In the genomic region with DNA sequence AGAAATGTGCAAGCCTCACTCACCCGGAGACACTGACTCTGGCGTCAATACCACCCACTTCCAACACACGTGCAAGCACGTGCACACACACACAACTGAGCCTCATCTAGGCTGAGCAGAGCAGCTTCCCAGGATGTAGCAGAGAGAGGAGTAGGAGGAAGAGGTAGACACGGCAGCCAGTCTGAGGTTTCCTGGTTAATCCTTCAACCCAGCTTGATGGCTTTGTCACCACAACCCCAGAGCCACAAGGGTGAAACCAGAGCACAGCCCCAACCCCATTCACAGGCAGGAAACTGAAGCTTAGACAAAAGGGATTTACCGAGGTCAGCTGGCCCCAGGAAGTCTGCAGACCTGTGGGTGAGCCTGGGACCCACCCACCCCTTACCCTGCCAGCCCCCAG, we compare ENCODE assay signal across 7 cellular contexts.
DNase-seq lines count a peak whose midpoint lies in the region; ATAC-seq and TF ChIP-seq lines count a peak whose summit lies in the region.
"Not testable (repeated sequence)": the region's sequence is repeated elsewhere in the genome, so short reads cannot be mapped to it uniquely, and the experiment has no call there.

No MANE protein-coding gene starts in this region.

- H3K9me3 ChIP-seq in CD4-positive, alpha-beta T cell (ENCODE audit: control insufficient read depth, low read length); T-helper 17 cell (ENCODE audit: control insufficient read depth, low read length, poor library complexity, severe bottlenecking): not testable (repeated sequence)

- DNase-seq in CD4-positive, alpha-beta T cell; T-helper 17 cell; natural killer cell treated with Interleukin-12 subunit alpha and Interleukin-12 subunit beta and Interleukin-15 and Interleukin-18, amount 100 ng/mL, for 72 hours (ENCODE audit: low spot score): not testable (repeated sequence)
- DNase-seq in HT1080 (ENCODE audit: low read depth) (peak; percentile 87), NB4 (ENCODE audit: low read depth) (peak; percentile 37), kidney tubule cell (ENCODE audit: low spot score) (peak; percentile 46)

- not testable (repeated sequence) for H3K27me3 Mint-ChIP-seq in CD4-positive, alpha-beta T cell; T-helper 17 cell; activated T-helper 17 cell treated with anti-CD3 and anti-CD28 coated beads, Interleukin-2, amount 50 U/mL, for 72 hours; natural killer cell treated with Interleukin-12 subunit alpha and Interleukin-12 subunit beta and Interleukin-15 and Interleukin-18, amount 100 ng/mL, for 72 hours

- not testable (repeated sequence) for H3K4me1 Mint-ChIP-seq in CD4-positive, alpha-beta T cell (ENCODE audit: low read depth); T-helper 17 cell; activated T-helper 17 cell treated with anti-CD3 and anti-CD28 coated beads, Interleukin-2, amount 50 U/mL, for 72 hours; natural killer cell treated with Interleukin-12 subunit alpha and Interleukin-12 subunit beta and Interleukin-15 and Interleukin-18, amount 100 ng/mL, for 72 hours (ENCODE audit: low read depth in 2 of 2)

- CTCF ChIA-PET in CD4-positive, alpha-beta T cell (lab: Charles Lee): not testable (repeated sequence)

- H3K27me3 ChIP-seq in CD4-positive, alpha-beta T cell (ENCODE audit: control insufficient read depth, insufficient read depth, low read length): not testable (repeated sequence)

- not testable (repeated sequence) for H3K27ac ChIP-seq in CD4-positive, alpha-beta T cell (ENCODE audit: low read depth, low read length)

- POLR2A ChIA-PET in CD4-positive, alpha-beta T cell (lab: Charles Lee): not testable (repeated sequence)

- intact Hi-C loops in CD4-positive, alpha-beta T cell (cut with DNase I, micrococcal nuclease): not testable (repeated sequence)

- TF ChIP-seq CTCF in CD4-positive, alpha-beta T cell (IDR thresholded peaks at IDR 0.05); NB4 (IDR thresholded peaks at IDR 0.05; ENCODE audit: low read depth, low read length): not testable (repeated sequence)

- H3K27ac Mint-ChIP-seq in CD4-positive, alpha-beta T cell; T-helper 17 cell; activated T-helper 17 cell treated with anti-CD3 and anti-CD28 coated beads, Interleukin-2, amount 50 U/mL, for 72 hours; natural killer cell treated with Interleukin-12 subunit alpha and Interleukin-12 subunit beta and Interleukin-15 and Interleukin-18, amount 100 ng/mL, for 72 hours: not testable (repeated sequence)

- H3K36me3 Mint-ChIP-seq in CD4-positive, alpha-beta T cell (ENCODE audit: low read depth); T-helper 17 cell (ENCODE audit: low read depth); activated T-helper 17 cell treated with anti-CD3 and anti-CD28 coated beads, Interleukin-2, amount 50 U/mL, for 72 hours (ENCODE audit: low read depth); natural killer cell treated with Interleukin-12 subunit alpha and Interleukin-12 subunit beta and Interleukin-15 and Interleukin-18, amount 100 ng/mL, for 72 hours: not testable (repeated sequence)

- not testable (repeated sequence) for H3K9me3 Mint-ChIP-seq in CD4-positive, alpha-beta T cell; activated T-helper 17 cell treated with anti-CD3 and anti-CD28 coated beads, Interleukin-2, amount 50 U/mL, for 72 hours; natural killer cell treated with Interleukin-12 subunit alpha and Interleukin-12 subunit beta and Interleukin-15 and Interleukin-18, amount 100 ng/mL, for 72 hours

- H3K4me3 ChIP-seq in NB4 (ENCODE audit: low read depth, low read length): not testable (repeated sequence)

- TF ChIP-seq POLR2A in NB4 (IDR thresholded peaks at IDR 0.05; ENCODE audit: extremely low read depth, insufficient read length): not testable (repeated sequence)

- ATAC-seq in CD4-positive, alpha-beta T cell (ENCODE audit: poor library complexity): peak; percentile 34
- peak; percentile 37 for ATAC-seq in T-helper 17 cell
- ATAC-seq in activated T-helper 17 cell treated with anti-CD3 and anti-CD28 coated beads, Interleukin-2, amount 50 U/mL, for 72 hours (replicated peaks): peak; percentile 36
- peak; percentile 29 to 59 for ATAC-seq in natural killer cell treated with Interleukin-12 subunit alpha and Interleukin-12 subunit beta and Interleukin-15 and Interleukin-18, amount 100 ng/mL, for 72 hours

- not testable (repeated sequence) for H3K4me3 Mint-ChIP-seq in CD4-positive, alpha-beta T cell; T-helper 17 cell; activated T-helper 17 cell treated with anti-CD3 and anti-CD28 coated beads, Interleukin-2, amount 50 U/mL, for 72 hours; natural killer cell treated with Interleukin-12 subunit alpha and Interleukin-12 subunit beta and Interleukin-15 and Interleukin-18, amount 100 ng/mL, for 72 hours
